In the genomic region with DNA sequence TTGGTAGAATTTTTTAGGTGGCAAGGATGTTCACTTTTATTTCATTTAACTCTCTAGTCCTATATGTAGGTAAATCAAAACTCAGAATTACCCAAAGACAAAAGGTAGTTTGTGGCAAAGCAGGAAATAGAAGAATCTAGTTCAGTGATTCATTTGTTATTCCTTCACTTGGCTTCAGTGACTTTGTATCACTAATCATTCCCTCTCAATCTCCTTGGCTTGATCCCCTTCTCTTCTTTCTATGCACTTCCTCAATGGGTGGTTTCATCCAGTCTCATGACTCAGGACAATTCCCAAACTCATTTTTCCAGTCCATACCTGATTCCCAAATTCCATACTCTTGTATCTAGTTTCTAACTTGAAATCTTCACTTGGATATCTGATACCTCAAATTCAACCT, we compare ENCODE assay signal across 27 cellular contexts.
A peak's percentile ranks its signal among the peaks of the same experiment; 100 is the strongest.
DNase-seq lines count a peak whose midpoint lies in the region; ATAC-seq, FAIRE-seq and TF ChIP-seq lines count a peak whose summit lies in the region.
"Had no signal": no experiment of that assay in that cellular context is flagged by ENCODE, and none has a peak within 500 bp of the region (broad histone marks: within the 10 kb centered on the region; RNA-seq: fewer than 3 reads in every experiment).

No MANE protein-coding gene starts in this region.

- H4K20me1 ChIP-seq in keratinocyte (ENCODE audit: control insufficient read depth, extremely low read depth, insufficient read depth, low read length): no peaks in the 10 kb centered on the region
- H4K20me1 ChIP-seq in GM23248 (ENCODE audit: insufficient read depth): no peaks in the 10 kb centered on the region

- H3K4me3 ChIP-seq in CD4-positive, CD25-positive, alpha-beta regulatory T cell (ENCODE audit: low read depth, low read length): no peak overlapping the region
- H3K4me3 ChIP-seq in epithelial cell of esophagus (ENCODE audit: low read length): no peak overlapping the region
- no peak overlapping the region for H3K4me3 ChIP-seq in keratinocyte (ENCODE audit: control insufficient read depth in 2 of 3, extremely low read depth in 1 of 3, insufficient read depth in 2 of 3, low read depth in 1 of 3, low read length in 3 of 3)
- no peak overlapping the region for H3K4me3 ChIP-seq in GM23248
- H3K4me3 ChIP-seq: right lobe of liver, spleen, testis had no signal

- H3K9me3 Mint-ChIP-seq in CD4-positive, CD25-positive, alpha-beta regulatory T cell: no peaks in the 10 kb centered on the region
- H3K9me3 Mint-ChIP-seq: activated T-cell treated with anti-CD3 and anti-CD28 coated beads, Interleukin-2, amount 50 U/mL, for 4 hours; central memory CD8-positive, alpha-beta T cell; dendritic cell treated with granulocyte-macrophage colony-stimulating factor and Interleukin-4, amounts not matched to agents 40 ng/mL and 50 ng/mL, for 4 days; H9; stimulated activated naive CD8-positive, alpha-beta T cell treated with anti-CD3 and anti-CD28 coated beads, Interleukin-15, Interleukin-2, amounts not matched to agents 100 ng/mL and 50 ng/mL, for 24 hours had no signal

- H3K4me1 ChIP-seq in CD4-positive, CD25-positive, alpha-beta regulatory T cell (ENCODE audit: control insufficient read depth, insufficient read depth, low read length, poor library complexity, severe bottlenecking): peaks cover 3% of the 10 kb centered on the region
- H3K4me1 ChIP-seq in keratinocyte (ENCODE audit: control insufficient read depth, extremely low read depth, insufficient read depth, low read length) (peaks cover 12% of the 10 kb centered on the region), GM23248 (ENCODE audit: insufficient read depth) (no peaks in the 10 kb centered on the region)
- H3K4me1 ChIP-seq: right lobe of liver, spleen, testis had no signal

- H3K27ac ChIP-seq in CD4-positive, CD25-positive, alpha-beta regulatory T cell (ENCODE audit: insufficient read depth, low read length, poor library complexity, severe bottlenecking): no peak overlapping the region
- H3K27ac ChIP-seq in keratinocyte (ENCODE audit: control insufficient read depth, insufficient read depth, low read length) (no peak overlapping the region), GM23248 (no peak overlapping the region)
- H3K27ac ChIP-seq: right lobe of liver, spleen, testis, WERI-Rb-1 had no signal

- peaks cover 49% of the 10 kb centered on the region for H3K36me3 Mint-ChIP-seq in CD4-positive, CD25-positive, alpha-beta regulatory T cell

- no peak for TF ChIP-seq CTCF in epithelial cell of esophagus (IDR thresholded peaks at IDR 0.05; ENCODE audit: insufficient read depth, low read depth, low read length, missing control alignments)
- TF ChIP-seq CTCF in keratinocyte (optimal IDR thresholded peaks at IDR 0.05 in 1 of 3, IDR thresholded peaks at IDR 0.05 in 1 of 3, conservative IDR thresholded peaks at IDR 0.05 in 1 of 3; ENCODE audit: extremely low read depth in 1 of 3, insufficient read depth in 2 of 3, low read length in 3 of 3): no peak

- H3K79me2 ChIP-seq in keratinocyte (ENCODE audit: control insufficient read depth, insufficient read depth, low read length) (no peaks in the 10 kb centered on the region), GM23248 (ENCODE audit: insufficient read depth) (no peaks in the 10 kb centered on the region)

- H2AFZ ChIP-seq in keratinocyte (ENCODE audit: control insufficient read depth, low read length) (no peak overlapping the region), GM23248 (no peak overlapping the region)

- H3K9me3 ChIP-seq in CD4-positive, CD25-positive, alpha-beta regulatory T cell (ENCODE audit: control insufficient read depth in 2 of 2, low read length in 2 of 2): no peaks in the 10 kb centered on the region
- H3K9me3 ChIP-seq in keratinocyte (ENCODE audit: control insufficient read depth, low read depth, low read length) (no peaks in the 10 kb centered on the region), GM23248 (ENCODE audit: low read depth) (no peaks in the 10 kb centered on the region)
- H3K9me3 ChIP-seq: right lobe of liver, spleen, testis had no signal

- peak overlapping the region in 2 of 3 donors; percentile 52 to 86 for H3K27ac Mint-ChIP-seq in CD4-positive, CD25-positive, alpha-beta regulatory T cell
- H3K27ac Mint-ChIP-seq: activated CD4-positive, alpha-beta T cell treated with anti-CD3 and anti-CD28 coated beads, Interleukin-2, amount 10 ng/mL, durations not matched to agents 24 days and 14 days; dendritic cell treated with granulocyte-macrophage colony-stimulating factor and Interleukin-4, amounts not matched to agents 40 ng/mL and 50 ng/mL, for 4 days; H9; stimulated activated naive CD8-positive, alpha-beta T cell treated with anti-CD3 and anti-CD28 coated beads, Interleukin-15, Interleukin-2, amounts not matched to agents 100 ng/mL and 50 ng/mL, for 24 hours had no signal

- H3K4me1 Mint-ChIP-seq in CD4-positive, CD25-positive, alpha-beta regulatory T cell: peaks cover 11 to 30% (median 22%) of the 10 kb centered on the region in 4 donors
- H3K4me1 Mint-ChIP-seq: activated CD4-positive, alpha-beta T cell treated with anti-CD3 and anti-CD28 coated beads, Interleukin-2, amount 10 ng/mL, durations not matched to agents 24 days and 14 days; CD14-positive monocyte; H9 had no signal

- H3K9me2 ChIP-seq in GM23248 (ENCODE audit: insufficient read depth): no peaks in the 10 kb centered on the region

- peak overlapping the region in 1 of 4 donors; percentile 47 for H3K4me3 Mint-ChIP-seq in CD4-positive, CD25-positive, alpha-beta regulatory T cell
- H3K4me3 Mint-ChIP-seq: activated CD4-positive, alpha-beta T cell treated with anti-CD3 and anti-CD28 coated beads, Interleukin-2, amount 10 ng/mL, durations not matched to agents 24 days and 14 days; activated T-cell treated with anti-CD3 and anti-CD28 coated beads, Interleukin-2, amount 50 U/mL, for 4 hours; CD14-positive monocyte; central memory CD8-positive, alpha-beta T cell; dendritic cell treated with granulocyte-macrophage colony-stimulating factor and Interleukin-4, amounts not matched to agents 40 ng/mL and 50 ng/mL, for 4 days; H9; stimulated activated naive CD8-positive, alpha-beta T cell treated with anti-CD3 and anti-CD28 coated beads, Interleukin-15, Interleukin-2, amounts not matched to agents 100 ng/mL and 50 ng/mL, for 24 hours had no signal

- H3F3A ChIP-seq in GM23248 (ENCODE audit: insufficient read depth): no peaks in the 10 kb centered on the region

- peaks cover 50% of the 10 kb centered on the region for H3K36me3 ChIP-seq in CD4-positive, CD25-positive, alpha-beta regulatory T cell (ENCODE audit: control insufficient read depth, insufficient read depth, low read length)
- no peaks in the 10 kb centered on the region for H3K36me3 ChIP-seq in keratinocyte (ENCODE audit: control insufficient read depth in 2 of 2, extremely low read depth in 1 of 2, insufficient read depth in 2 of 2, low read length in 2 of 2)
- no peaks in the 10 kb centered on the region for H3K36me3 ChIP-seq in GM23248 (ENCODE audit: low read depth)
- H3K36me3 ChIP-seq: right lobe of liver, WERI-Rb-1 had no signal

- H3K9me1 ChIP-seq in keratinocyte (ENCODE audit: control insufficient read depth, extremely low read depth, insufficient read depth, low read length): no peaks in the 10 kb centered on the region

- H3K4me2 ChIP-seq in keratinocyte (ENCODE audit: control insufficient read depth, extremely low read depth, insufficient read depth, low read depth, low read length) (no peak overlapping the region), GM23248 (ENCODE audit: unreplicated experiment) (no peak overlapping the region)

- in situ Hi-C loops in GM23248 (cut with MboI): no loop called here

- FAIRE-seq in H54 (lab: Jason Lieb, UNC): peak; percentile 69
- FAIRE-seq in keratinocyte (lab: Jason Lieb, UNC): peak; percentile 67
- FAIRE-seq: A204.1 had no signal

- no peaks in the 10 kb centered on the region for H3K27me3 Mint-ChIP-seq in CD4-positive, CD25-positive, alpha-beta regulatory T cell
- H3K27me3 Mint-ChIP-seq: activated CD4-positive, alpha-beta T cell treated with anti-CD3 and anti-CD28 coated beads, Interleukin-2, amount 10 ng/mL, durations not matched to agents 24 days and 14 days; central memory CD8-positive, alpha-beta T cell; dendritic cell treated with granulocyte-macrophage colony-stimulating factor and Interleukin-4, amounts not matched to agents 40 ng/mL and 50 ng/mL, for 4 days; stimulated activated naive CD8-positive, alpha-beta T cell treated with anti-CD3 and anti-CD28 coated beads, Interleukin-15, Interleukin-2, amounts not matched to agents 100 ng/mL and 50 ng/mL, for 24 hours had no signal

- H3K9ac ChIP-seq in keratinocyte (ENCODE audit: control insufficient read depth, extremely low read depth, insufficient read depth, low read length) (no peak overlapping the region), GM23248 (no peak overlapping the region)

- no peak for DNase-seq in CD4-positive, CD25-positive, alpha-beta regulatory T cell
- DNase-seq in H54 (ENCODE audit: insufficient read length, low spot score) (no peak), epithelial cell of esophagus (ENCODE audit: low read depth) (peak; percentile 60), keratinocyte (ENCODE audit: low read depth, low spot score) (no peak), GM23248 (no peak), NCI-H748 treated with DMSO at 0.1 percent for 48 hours (lab: John Stamatoyannopoulos, UW) (no peak)
- DNase-seq: activated CD4-positive, alpha-beta T cell treated with anti-CD3 and anti-CD28 coated beads, Interleukin-2, amount 10 ng/mL, durations not matched to agents 24 days and 14 days; activated T-cell treated with anti-CD3 and anti-CD28 coated beads, Interleukin-2, amount 50 U/mL, for 4 hours; H9; hypothalamus; Kasumi-1; left ventricle myocardium superior; MV-4-11; NCI-H1436 treated with DMSO at 0.1 percent for 48 hours; NCI-H2107; right lobe of liver; spleen; stimulated activated CD4-positive, alpha-beta T cell treated with anti-CD3 and anti-CD28 coated beads, Interleukin-2, amount 100 ng/mL, for 24 hours; testis; WERI-Rb-1 had no signal

- no peak for ATAC-seq in CD4-positive, CD25-positive, alpha-beta regulatory T cell (ENCODE audit: low read depth in 2 of 2)
- no peak for ATAC-seq in GM18519 (IDR thresholded peaks at IDR 0.05; ENCODE audit: low FRiP score, unreplicated experiment)
- ATAC-seq in SK-N-SH treated with all-trans-retinoic acid at 6 μM for 48 hours: no peak
- ATAC-seq: activated T-cell treated with anti-CD3 and anti-CD28 coated beads, Interleukin-2, amount 50 U/mL, for 4 hours; left ventricle myocardium superior; right lobe of liver had no signal

- no peak for TF ChIP-seq POLR2A in H54 (IDR thresholded peaks at IDR 0.05; ENCODE audit: low read depth, low read length)

- dilution Hi-C loops in keratinocyte (cut with MboI; ENCODE audit: extremely low pct_ligation_motif_present, low sequenced_read_pairs): no loop called here

- H3K27me3 ChIP-seq in CD4-positive, CD25-positive, alpha-beta regulatory T cell (ENCODE audit: control insufficient read depth, insufficient read depth, low read length): no peaks in the 10 kb centered on the region
- H3K27me3 ChIP-seq in keratinocyte (ENCODE audit: control insufficient read depth, extremely low read depth, insufficient read depth, low read length): no peaks in the 10 kb centered on the region
- no peaks in the 10 kb centered on the region for H3K27me3 ChIP-seq in GM23248 (replicated peaks; ENCODE audit: insufficient read depth)
- H3K27me3 ChIP-seq: right lobe of liver, spleen, testis had no signal
